In the genomic region with DNA sequence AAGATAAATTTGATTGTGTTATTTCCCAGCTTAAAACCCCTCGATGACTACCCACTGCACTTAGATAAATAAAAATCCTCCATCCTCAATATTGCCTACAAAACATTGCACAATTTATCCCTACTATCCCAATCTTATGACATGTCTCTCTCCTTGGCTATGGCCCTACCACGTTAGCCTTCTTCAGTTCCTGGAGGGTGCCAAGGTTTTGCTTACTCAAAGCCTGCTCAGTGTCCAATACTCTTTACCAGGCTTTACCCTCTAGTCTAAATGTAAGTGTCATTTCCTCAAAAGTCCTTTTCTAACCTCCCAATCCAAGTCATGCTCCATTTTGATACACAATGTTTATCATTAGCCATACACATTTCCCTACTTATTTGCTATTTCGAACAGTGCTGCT, we compare ENCODE assay signal across 24 cellular contexts.
"Had no signal": no experiment of that assay in that cellular context is flagged by ENCODE, and none has a peak within 500 bp of the region (broad histone marks: within the 10 kb centered on the region; RNA-seq: fewer than 3 reads in every experiment).

No MANE protein-coding gene starts in this region.

- ATAC-seq: activated T-cell treated with anti-CD3 and anti-CD28 coated beads, Interleukin-2, amount 50 U/mL, for 72 hours; body of pancreas; left lung; lower lobe of right lung; naive thymus-derived CD4-positive, alpha-beta T cell had no signal

- FAIRE-seq: endometrium, frontal cortex had no signal

- H3K4me3 ChIP-seq: adrenal gland, body of pancreas, left lung, lower lobe of right lung, ovary, prostate gland, uterus had no signal

- H3K27me3 ChIP-seq: adrenal gland, body of pancreas, left lung, ovary, uterus had no signal

- DNase-seq: activated B cell treated with CpG ODN at 0.5 μM for 24 hours; activated CD4-positive, alpha-beta T cell treated with anti-CD3 and anti-CD28 coated beads, Interleukin-2, amount 50 U/mL, for 4 hours; activated naive CD4-positive, alpha-beta T cell treated with Interleukin-2 at 50 U/mL for 16 hours; activated T-cell treated with anti-CD3 and anti-CD28 coated beads for 4 hours; activated T-cell treated with anti-CD3 and anti-CD28 coated beads, Interleukin-2, amount 50 U/mL, for 72 hours; adrenal gland; aorta; body of pancreas; effector CD8-positive, alpha-beta T cell; kidney glomerular epithelial cell; left lung; lower lobe of right lung; mesenchymal stem cell; naive thymus-derived CD4-positive, alpha-beta T cell; ovary; stimulated activated naive CD4-positive, alpha-beta T cell; trophoblast cell; uterus had no signal

- H3K27ac ChIP-seq: adrenal gland, body of pancreas, epithelial cell of prostate, left lung, lower lobe of right lung, ovary, prostate gland had no signal

- H3K36me3 Mint-ChIP-seq: activated naive CD8-positive, alpha-beta T cell; naive thymus-derived CD4-positive, alpha-beta T cell had no signal

- H3K4me1 ChIP-seq: adrenal gland, body of pancreas, left lung, lower lobe of right lung, prostate gland had no signal

- H3K9me3 Mint-ChIP-seq: activated T-cell treated with anti-CD3 and anti-CD28 coated beads, Interleukin-2, amount 50 U/mL, for 72 hours; T-helper 2 cell treated with Interferon-gamma antibody and Interleukin-4, amounts not matched to agents 5 μg/mL and 100 μg/mL, for 36 hours had no signal

- H3K27me3 Mint-ChIP-seq: activated B cell treated with CpG ODN at 0.5 μM for 24 hours had no signal

- H3K27ac Mint-ChIP-seq: activated B cell treated with CpG ODN at 0.5 μM for 24 hours; activated naive CD8-positive, alpha-beta T cell; activated T-cell treated with anti-CD3 and anti-CD28 coated beads, Interleukin-2, amount 50 U/mL, for 72 hours; naive thymus-derived CD4-positive, alpha-beta T cell; T-helper 2 cell treated with Interferon-gamma antibody and Interleukin-4, amounts not matched to agents 5 μg/mL and 100 μg/mL, for 36 hours had no signal

- H3K4me3 Mint-ChIP-seq: activated B cell treated with CpG ODN at 0.5 μM for 24 hours; activated naive CD8-positive, alpha-beta T cell; activated T-cell treated with anti-CD3 and anti-CD28 coated beads, Interleukin-2, amount 50 U/mL, for 72 hours; naive thymus-derived CD4-positive, alpha-beta T cell; T-helper 2 cell treated with Interferon-gamma antibody and Interleukin-4, amounts not matched to agents 5 μg/mL and 100 μg/mL, for 36 hours had no signal

- H3K36me3 ChIP-seq: adrenal gland, left lung, lower lobe of right lung, ovary, prostate gland, uterus had no signal

- H3K9me3 ChIP-seq: adrenal gland, body of pancreas, left lung, lower lobe of right lung, ovary, prostate gland, uterus had no signal

- H3K4me1 Mint-ChIP-seq: naive thymus-derived CD4-positive, alpha-beta T cell had no signal
